ENCODE assay signal across 15 cellular contexts in genomic region chr2:145221032-145221431, GRCh38.
"Had no signal": no experiment of that assay in that cellular context is flagged by ENCODE, and none has a peak within 500 bp of the region (broad histone marks: within the 10 kb centered on the region; RNA-seq: fewer than 3 reads in every experiment).

No MANE protein-coding gene starts in this region.

- H3K27ac ChIP-seq: ascending aorta, esophagus squamous epithelium, foreskin keratinocyte, prostate gland, right lobe of liver, spleen, transverse colon had no signal

- H3K4me1 ChIP-seq: ascending aorta, esophagus squamous epithelium, foreskin keratinocyte, prostate gland, right lobe of liver, spleen, transverse colon had no signal

- DNase-seq: activated CD4-positive, alpha-beta memory T cell treated with anti-CD3 and anti-CD28 coated beads for 36 hours; activated naive CD8-positive, alpha-beta T cell treated with anti-CD3 and anti-CD28 coated beads, Interleukin-2, amount 10 ng/mL, durations not matched to agents 7 days and 5 days; activated T-cell treated with anti-CD3 and anti-CD28 coated beads, Interleukin-2, amount 50 U/mL, for 48 hours; esophagus squamous epithelium; foreskin keratinocyte; head of caudate nucleus; nephron progenitor cell; right lobe of liver; spleen; stimulated activated CD4-positive, alpha-beta T cell treated with anti-CD3 and anti-CD28 coated beads, Interleukin-1b, Interleukin-23, amount 100 ng/mL, for 48 hours; transverse colon had no signal

- H3K27me3 ChIP-seq: ascending aorta, esophagus squamous epithelium, right lobe of liver, spleen, transverse colon had no signal

- H3K9me3 ChIP-seq: ascending aorta, esophagus squamous epithelium, prostate gland, right lobe of liver, spleen, transverse colon had no signal

- H3K36me3 ChIP-seq: ascending aorta, esophagus squamous epithelium, prostate gland, right lobe of liver, spleen, transverse colon had no signal

- H3K4me3 ChIP-seq: ascending aorta, esophagus squamous epithelium, prostate gland, right lobe of liver, spleen, transverse colon had no signal

- ATAC-seq: activated CD4-positive, CD25-positive, alpha-beta regulatory T cell treated with anti-CD3 and anti-CD28 coated beads, Interleukin-2, amount 50 U/mL, for 24 hours; foreskin keratinocyte; right lobe of liver; stimulated activated memory B cell treated with anti-CD40 and anti-IgM and Interleukin-4, amounts not matched to agents 10 μg/mL and 1 μg/mL and 100 μg/mL, for 72 hours had no signal
